2 cellular contexts compared by ENCODE assay signal in genomic region chr11:559712-560304, GRCh38.
TF ChIP-seq lines count a peak whose summit lies in the region.

No MANE protein-coding gene starts in this region.

TF ChIP-seq in SK-N-SH, 30 proteins besides CTCF, POLR2A, EP300 and RAD21:
- TF ChIP-seq REST (IDR thresholded peaks at IDR 0.05; ENCODE audit: low read depth, low read length) (no peak), JUND (IDR thresholded peaks at IDR 0.05) (no peak), ELF1 (IDR thresholded peaks at IDR 0.05) (no peak), RXRA (IDR thresholded peaks at IDR 0.05; ENCODE audit: borderline replicate concordance, low read depth) (no peak), GABPA (IDR thresholded peaks at IDR 0.05; ENCODE audit: low read depth) (no peak), CHD2 (IDR thresholded peaks at IDR 0.05; ENCODE audit: low read length, partially characterized antibody) (no peak), TEAD4 (IDR thresholded peaks at IDR 0.05; ENCODE audit: borderline replicate concordance, insufficient read depth) (no peak), FOXM1 (IDR thresholded peaks at IDR 0.05; ENCODE audit: low read depth) (no peak), NRF1 (IDR thresholded peaks at IDR 0.05; ENCODE audit: low read depth, low read length) (no peak)
- TF ChIP-seq, protein P1, sequence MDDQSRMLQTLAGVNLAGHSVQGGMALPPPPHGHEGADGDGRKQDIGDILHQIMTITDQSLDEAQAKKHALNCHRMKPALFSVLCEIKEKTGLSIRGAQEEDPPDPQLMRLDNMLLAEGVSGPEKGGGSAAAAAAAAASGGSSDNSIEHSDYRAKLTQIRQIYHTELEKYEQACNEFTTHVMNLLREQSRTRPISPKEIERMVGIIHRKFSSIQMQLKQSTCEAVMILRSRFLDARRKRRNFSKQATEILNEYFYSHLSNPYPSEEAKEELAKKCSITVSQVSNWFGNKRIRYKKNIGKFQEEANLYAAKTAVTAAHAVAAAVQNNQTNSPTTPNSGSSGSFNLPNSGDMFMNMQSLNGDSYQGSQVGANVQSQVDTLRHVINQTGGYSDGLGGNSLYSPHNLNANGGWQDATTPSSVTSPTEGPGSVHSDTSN (IDR thresholded peaks at IDR 0.05): no peak

TF ChIP-seq in SK-N-SH treated with all-trans-retinoic acid at 6 μM for 48 hours, 23 proteins besides CTCF, POLR2A, EP300 and RAD21 (continued from another document):
- TF ChIP-seq ZNF70 (CRISPR knock-in tag; IDR thresholded peaks at IDR 0.05): no peak
- TF ChIP-seq PPARA (CRISPR knock-in tag; IDR thresholded peaks at IDR 0.05; ENCODE audit: borderline replicate concordance): no peak
- TF ChIP-seq, protein P2, sequence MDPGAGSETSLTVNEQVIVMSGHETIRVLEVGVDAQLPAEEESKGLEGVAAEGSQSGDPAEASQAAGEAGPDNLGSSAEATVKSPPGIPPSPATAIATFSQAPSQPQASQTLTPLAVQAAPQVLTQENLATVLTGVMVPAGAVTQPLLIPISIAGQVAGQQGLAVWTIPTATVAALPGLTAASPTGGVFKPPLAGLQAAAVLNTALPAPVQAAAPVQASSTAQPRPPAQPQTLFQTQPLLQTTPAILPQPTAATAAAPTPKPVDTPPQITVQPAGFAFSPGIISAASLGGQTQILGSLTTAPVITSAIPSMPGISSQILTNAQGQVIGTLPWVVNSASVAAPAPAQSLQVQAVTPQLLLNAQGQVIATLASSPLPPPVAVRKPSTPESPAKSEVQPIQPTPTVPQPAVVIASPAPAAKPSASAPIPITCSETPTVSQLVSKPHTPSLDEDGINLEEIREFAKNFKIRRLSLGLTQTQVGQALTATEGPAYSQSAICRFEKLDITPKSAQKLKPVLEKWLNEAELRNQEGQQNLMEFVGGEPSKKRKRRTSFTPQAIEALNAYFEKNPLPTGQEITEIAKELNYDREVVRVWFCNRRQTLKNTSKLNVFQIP (CRISPR knock-in tag; IDR thresholded peaks at IDR 0.05; ENCODE audit: borderline replicate concordance, low read depth): no peak
- TF ChIP-seq CSDC2 (CRISPR knock-in tag; IDR thresholded peaks at IDR 0.05): no peak
- TF ChIP-seq PATZ1 (CRISPR knock-in tag; IDR thresholded peaks at IDR 0.05; ENCODE audit: borderline replicate concordance): no peak
- TF ChIP-seq, protein P3, sequence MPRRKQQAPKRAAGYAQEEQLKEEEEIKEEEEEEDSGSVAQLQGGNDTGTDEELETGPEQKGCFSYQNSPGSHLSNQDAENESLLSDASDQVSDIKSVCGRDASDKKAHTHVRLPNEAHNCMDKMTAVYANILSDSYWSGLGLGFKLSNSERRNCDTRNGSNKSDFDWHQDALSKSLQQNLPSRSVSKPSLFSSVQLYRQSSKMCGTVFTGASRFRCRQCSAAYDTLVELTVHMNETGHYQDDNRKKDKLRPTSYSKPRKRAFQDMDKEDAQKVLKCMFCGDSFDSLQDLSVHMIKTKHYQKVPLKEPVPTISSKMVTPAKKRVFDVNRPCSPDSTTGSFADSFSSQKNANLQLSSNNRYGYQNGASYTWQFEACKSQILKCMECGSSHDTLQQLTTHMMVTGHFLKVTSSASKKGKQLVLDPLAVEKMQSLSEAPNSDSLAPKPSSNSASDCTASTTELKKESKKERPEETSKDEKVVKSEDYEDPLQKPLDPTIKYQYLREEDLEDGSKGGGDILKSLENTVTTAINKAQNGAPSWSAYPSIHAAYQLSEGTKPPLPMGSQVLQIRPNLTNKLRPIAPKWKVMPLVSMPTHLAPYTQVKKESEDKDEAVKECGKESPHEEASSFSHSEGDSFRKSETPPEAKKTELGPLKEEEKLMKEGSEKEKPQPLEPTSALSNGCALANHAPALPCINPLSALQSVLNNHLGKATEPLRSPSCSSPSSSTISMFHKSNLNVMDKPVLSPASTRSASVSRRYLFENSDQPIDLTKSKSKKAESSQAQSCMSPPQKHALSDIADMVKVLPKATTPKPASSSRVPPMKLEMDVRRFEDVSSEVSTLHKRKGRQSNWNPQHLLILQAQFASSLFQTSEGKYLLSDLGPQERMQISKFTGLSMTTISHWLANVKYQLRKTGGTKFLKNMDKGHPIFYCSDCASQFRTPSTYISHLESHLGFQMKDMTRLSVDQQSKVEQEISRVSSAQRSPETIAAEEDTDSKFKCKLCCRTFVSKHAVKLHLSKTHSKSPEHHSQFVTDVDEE (CRISPR knock-in tag; IDR thresholded peaks at IDR 0.05): no peak
- no peak for TF ChIP-seq ZC3H10 (CRISPR knock-in tag; IDR thresholded peaks at IDR 0.05)
- no peak for TF ChIP-seq ZNF8 (CRISPR knock-in tag; IDR thresholded peaks at IDR 0.05)
